In the genomic region with DNA sequence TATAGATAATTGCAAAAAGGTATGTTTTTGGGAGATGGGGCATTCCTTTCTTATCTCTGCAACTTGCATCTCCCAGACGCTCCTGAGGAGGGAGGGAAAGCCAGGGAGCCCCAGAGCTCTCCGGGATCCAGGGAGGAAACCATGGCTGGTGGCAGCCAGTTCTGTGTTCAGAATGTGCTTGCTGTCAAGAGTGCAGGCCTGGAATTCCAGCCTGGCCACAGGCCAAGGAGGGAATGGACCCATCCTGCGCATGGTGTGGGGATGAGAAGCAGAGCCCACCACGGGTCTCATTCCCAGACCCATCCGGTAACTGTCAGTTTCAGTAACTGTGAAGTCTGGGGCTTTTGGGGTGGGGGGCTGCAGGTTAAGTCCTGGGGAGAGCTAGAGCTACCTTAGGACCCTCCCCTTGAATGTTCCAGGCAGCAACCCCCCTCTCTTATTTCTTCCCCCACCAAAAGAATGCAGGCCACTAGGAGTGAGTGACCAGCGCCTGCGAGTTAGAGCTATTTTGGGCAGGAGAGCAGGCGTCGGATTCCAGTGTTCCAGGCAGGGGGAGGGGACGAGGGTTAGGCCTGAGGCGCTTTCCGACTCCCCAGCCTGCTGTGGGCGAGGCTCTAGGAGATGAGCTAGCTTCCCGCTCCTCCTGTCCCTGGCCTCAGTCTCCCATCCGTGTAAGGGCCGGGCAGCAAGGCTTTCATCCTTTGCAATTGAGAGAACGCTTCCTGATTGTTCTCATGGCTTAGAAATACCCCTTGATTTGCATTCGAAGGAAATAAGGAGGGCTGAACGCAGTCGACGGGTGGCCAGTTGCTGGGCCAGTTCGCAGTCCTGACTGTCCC, we compare ENCODE assay signal across 1 cellular context.
TF ChIP-seq lines count a peak whose summit lies in the region.

No MANE protein-coding gene starts in this region.

TF ChIP-seq in K562, 482 proteins besides CTCF, POLR2A, EP300 and RAD21 (continued from another document and continues in another):
- TF ChIP-seq, protein P1, sequence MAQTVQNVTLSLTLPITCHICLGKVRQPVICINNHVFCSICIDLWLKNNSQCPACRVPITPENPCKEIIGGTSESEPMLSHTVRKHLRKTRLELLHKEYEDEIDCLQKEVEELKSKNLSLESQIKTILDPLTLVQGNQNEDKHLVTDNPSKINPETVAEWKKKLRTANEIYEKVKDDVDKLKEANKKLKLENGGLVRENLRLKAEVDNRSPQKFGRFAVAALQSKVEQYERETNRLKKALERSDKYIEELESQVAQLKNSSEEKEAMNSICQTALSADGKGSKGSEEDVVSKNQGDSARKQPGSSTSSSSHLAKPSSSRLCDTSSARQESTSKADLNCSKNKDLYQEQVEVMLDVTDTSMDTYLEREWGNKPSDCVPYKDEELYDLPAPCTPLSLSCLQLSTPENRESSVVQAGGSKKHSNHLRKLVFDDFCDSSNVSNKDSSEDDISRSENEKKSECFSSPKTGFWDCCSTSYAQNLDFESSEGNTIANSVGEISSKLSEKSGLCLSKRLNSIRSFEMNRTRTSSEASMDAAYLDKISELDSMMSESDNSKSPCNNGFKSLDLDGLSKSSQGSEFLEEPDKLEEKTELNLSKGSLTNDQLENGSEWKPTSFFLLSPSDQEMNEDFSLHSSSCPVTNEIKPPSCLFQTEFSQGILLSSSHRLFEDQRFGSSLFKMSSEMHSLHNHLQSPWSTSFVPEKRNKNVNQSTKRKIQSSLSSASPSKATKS (CRISPR knock-in tag; IDR thresholded peaks at IDR 0.05): no peak
- no peak for TF ChIP-seq BACH1 (tag; IDR thresholded peaks at IDR 0.05)
- TF ChIP-seq, protein P2, sequence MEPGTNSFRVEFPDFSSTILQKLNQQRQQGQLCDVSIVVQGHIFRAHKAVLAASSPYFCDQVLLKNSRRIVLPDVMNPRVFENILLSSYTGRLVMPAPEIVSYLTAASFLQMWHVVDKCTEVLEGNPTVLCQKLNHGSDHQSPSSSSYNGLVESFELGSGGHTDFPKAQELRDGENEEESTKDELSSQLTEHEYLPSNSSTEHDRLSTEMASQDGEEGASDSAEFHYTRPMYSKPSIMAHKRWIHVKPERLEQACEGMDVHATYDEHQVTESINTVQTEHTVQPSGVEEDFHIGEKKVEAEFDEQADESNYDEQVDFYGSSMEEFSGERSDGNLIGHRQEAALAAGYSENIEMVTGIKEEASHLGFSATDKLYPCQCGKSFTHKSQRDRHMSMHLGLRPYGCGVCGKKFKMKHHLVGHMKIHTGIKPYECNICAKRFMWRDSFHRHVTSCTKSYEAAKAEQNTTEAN (CRISPR knock-in tag; IDR thresholded peaks at IDR 0.05): no peak
- TF ChIP-seq NR2F6 (CRISPR knock-in tag; IDR thresholded peaks at IDR 0.05): no peak
- no peak for TF ChIP-seq NONO (IDR thresholded peaks at IDR 0.05; ENCODE audit: low read depth in 2 of 2, low read length in 1 of 2)
- TF ChIP-seq FOXK1 (CRISPR knock-in tag; IDR thresholded peaks at IDR 0.05; ENCODE audit: borderline replicate concordance): no peak
- no peak for TF ChIP-seq ZNF197 (CRISPR knock-in tag; IDR thresholded peaks at IDR 0.05; ENCODE audit: low read depth)
- no peak for TF ChIP-seq LARP7 (IDR thresholded peaks at IDR 0.05)
- no peak for TF ChIP-seq FOXJ3 (CRISPR knock-in tag; IDR thresholded peaks at IDR 0.05)
- no peak for TF ChIP-seq ZNF436 (CRISPR knock-in tag; IDR thresholded peaks at IDR 0.05)
- no peak for TF ChIP-seq CC2D1A (IDR thresholded peaks at IDR 0.05)
- TF ChIP-seq NFRKB (IDR thresholded peaks at IDR 0.05; ENCODE audit: low read depth): peak; percentile 60; the same call in 1 of the 2 replicates
- TF ChIP-seq, protein P3, sequence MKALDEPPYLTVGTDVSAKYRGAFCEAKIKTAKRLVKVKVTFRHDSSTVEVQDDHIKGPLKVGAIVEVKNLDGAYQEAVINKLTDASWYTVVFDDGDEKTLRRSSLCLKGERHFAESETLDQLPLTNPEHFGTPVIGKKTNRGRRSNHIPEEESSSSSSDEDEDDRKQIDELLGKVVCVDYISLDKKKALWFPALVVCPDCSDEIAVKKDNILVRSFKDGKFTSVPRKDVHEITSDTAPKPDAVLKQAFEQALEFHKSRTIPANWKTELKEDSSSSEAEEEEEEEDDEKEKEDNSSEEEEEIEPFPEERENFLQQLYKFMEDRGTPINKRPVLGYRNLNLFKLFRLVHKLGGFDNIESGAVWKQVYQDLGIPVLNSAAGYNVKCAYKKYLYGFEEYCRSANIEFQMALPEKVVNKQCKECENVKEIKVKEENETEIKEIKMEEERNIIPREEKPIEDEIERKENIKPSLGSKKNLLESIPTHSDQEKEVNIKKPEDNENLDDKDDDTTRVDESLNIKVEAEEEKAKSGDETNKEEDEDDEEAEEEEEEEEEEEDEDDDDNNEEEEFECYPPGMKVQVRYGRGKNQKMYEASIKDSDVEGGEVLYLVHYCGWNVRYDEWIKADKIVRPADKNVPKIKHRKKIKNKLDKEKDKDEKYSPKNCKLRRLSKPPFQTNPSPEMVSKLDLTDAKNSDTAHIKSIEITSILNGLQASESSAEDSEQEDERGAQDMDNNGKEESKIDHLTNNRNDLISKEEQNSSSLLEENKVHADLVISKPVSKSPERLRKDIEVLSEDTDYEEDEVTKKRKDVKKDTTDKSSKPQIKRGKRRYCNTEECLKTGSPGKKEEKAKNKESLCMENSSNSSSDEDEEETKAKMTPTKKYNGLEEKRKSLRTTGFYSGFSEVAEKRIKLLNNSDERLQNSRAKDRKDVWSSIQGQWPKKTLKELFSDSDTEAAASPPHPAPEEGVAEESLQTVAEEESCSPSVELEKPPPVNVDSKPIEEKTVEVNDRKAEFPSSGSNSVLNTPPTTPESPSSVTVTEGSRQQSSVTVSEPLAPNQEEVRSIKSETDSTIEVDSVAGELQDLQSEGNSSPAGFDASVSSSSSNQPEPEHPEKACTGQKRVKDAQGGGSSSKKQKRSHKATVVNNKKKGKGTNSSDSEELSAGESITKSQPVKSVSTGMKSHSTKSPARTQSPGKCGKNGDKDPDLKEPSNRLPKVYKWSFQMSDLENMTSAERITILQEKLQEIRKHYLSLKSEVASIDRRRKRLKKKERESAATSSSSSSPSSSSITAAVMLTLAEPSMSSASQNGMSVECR (CRISPR knock-in tag; IDR thresholded peaks at IDR 0.05): no peak
- no peak for TF ChIP-seq BCL6 (CRISPR knock-in tag; IDR thresholded peaks at IDR 0.05)
- TF ChIP-seq, protein P4, sequence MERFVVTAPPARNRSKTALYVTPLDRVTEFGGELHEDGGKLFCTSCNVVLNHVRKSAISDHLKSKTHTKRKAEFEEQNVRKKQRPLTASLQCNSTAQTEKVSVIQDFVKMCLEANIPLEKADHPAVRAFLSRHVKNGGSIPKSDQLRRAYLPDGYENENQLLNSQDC (CRISPR knock-in tag; IDR thresholded peaks at IDR 0.05): no peak
- no peak for TF ChIP-seq RFX5 (IDR thresholded peaks at IDR 0.05; ENCODE audit: low read depth, low read length)
- no peak for TF ChIP-seq ZNF584 (CRISPR knock-in tag; IDR thresholded peaks at IDR 0.05; ENCODE audit: low read depth)
- no peak for TF ChIP-seq CREM (IDR thresholded peaks at IDR 0.05; ENCODE audit: low read depth)
- TF ChIP-seq, protein P5, sequence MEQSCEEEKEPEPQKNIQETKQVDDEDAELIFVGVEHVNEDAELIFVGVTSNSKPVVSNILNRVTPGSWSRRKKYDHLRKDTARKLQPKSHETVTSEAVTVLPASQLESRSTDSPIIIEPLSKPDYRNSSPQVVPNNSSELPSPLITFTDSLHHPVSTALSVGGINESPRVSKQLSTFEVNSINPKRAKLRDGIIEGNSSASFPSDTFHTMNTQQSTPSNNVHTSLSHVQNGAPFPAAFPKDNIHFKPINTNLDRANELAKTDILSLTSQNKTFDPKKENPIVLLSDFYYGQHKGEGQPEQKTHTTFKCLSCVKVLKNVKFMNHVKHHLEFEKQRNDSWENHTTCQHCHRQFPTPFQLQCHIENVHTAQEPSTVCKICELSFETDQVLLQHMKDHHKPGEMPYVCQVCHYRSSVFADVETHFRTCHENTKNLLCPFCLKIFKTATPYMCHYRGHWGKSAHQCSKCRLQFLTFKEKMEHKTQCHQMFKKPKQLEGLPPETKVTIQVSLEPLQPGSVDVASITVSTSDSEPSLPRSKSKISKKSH (CRISPR knock-in tag; IDR thresholded peaks at IDR 0.05): no peak
- no peak for TF ChIP-seq SRSF1 (IDR thresholded peaks at IDR 0.05; ENCODE audit: low read depth, low read length)
- TF ChIP-seq TBL1XR1 (IDR thresholded peaks at IDR 0.05; ENCODE audit: low read length in 2 of 2): no peak
- no peak for TF ChIP-seq ZNF311 (CRISPR knock-in tag; IDR thresholded peaks at IDR 0.05)
- TF ChIP-seq CHD1 (IDR thresholded peaks at IDR 0.05; ENCODE audit: low read length): no peak
- TF ChIP-seq SMAD2 (IDR thresholded peaks at IDR 0.05; ENCODE audit: low read depth, low read length): no peak
- no peak for TF ChIP-seq SUPT5H (IDR thresholded peaks at IDR 0.05)
- no peak for TF ChIP-seq SRF (CRISPR knock-in tag; IDR thresholded peaks at IDR 0.05)
- TF ChIP-seq RBM39 (optimal IDR thresholded peaks at IDR 0.05; ENCODE audit: low read depth, low read length): no peak
- TF ChIP-seq E2F3 (CRISPR knock-in tag; IDR thresholded peaks at IDR 0.05): 0 out of 2 replicates have a peak, but pooled peaks have one; percentile 46
- no peak for TF ChIP-seq CCNT2 (IDR thresholded peaks at IDR 0.05; ENCODE audit: borderline replicate concordance, extremely low read depth, insufficient read length, low read depth, low read length)
- TF ChIP-seq SMARCA5 (IDR thresholded peaks at IDR 0.05): no peak
- no peak for TF ChIP-seq ZNF551 (CRISPR knock-in tag; IDR thresholded peaks at IDR 0.05)
- TF ChIP-seq HDGF (IDR thresholded peaks at IDR 0.05): no peak
- TF ChIP-seq RB1 (IDR thresholded peaks at IDR 0.05; ENCODE audit: low read depth): no peak
- TF ChIP-seq GABPA (tag; conservative IDR thresholded peaks at IDR 0.05; ENCODE audit: low read depth): no peak
- TF ChIP-seq ZC3H4 (CRISPR knock-in tag; IDR thresholded peaks at IDR 0.05; ENCODE audit: borderline replicate concordance): no peak
- no peak for TF ChIP-seq HIVEP1 (CRISPR knock-in tag; IDR thresholded peaks at IDR 0.05)
- TF ChIP-seq, protein P6, sequence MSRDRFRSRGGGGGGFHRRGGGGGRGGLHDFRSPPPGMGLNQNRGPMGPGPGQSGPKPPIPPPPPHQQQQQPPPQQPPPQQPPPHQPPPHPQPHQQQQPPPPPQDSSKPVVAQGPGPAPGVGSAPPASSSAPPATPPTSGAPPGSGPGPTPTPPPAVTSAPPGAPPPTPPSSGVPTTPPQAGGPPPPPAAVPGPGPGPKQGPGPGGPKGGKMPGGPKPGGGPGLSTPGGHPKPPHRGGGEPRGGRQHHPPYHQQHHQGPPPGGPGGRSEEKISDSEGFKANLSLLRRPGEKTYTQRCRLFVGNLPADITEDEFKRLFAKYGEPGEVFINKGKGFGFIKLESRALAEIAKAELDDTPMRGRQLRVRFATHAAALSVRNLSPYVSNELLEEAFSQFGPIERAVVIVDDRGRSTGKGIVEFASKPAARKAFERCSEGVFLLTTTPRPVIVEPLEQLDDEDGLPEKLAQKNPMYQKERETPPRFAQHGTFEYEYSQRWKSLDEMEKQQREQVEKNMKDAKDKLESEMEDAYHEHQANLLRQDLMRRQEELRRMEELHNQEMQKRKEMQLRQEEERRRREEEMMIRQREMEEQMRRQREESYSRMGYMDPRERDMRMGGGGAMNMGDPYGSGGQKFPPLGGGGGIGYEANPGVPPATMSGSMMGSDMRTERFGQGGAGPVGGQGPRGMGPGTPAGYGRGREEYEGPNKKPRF (IDR thresholded peaks at IDR 0.05; ENCODE audit: low read depth, low read length): no peak
- TF ChIP-seq MTA3 (IDR thresholded peaks at IDR 0.05; ENCODE audit: borderline replicate concordance): 0 out of 2 replicates have a peak, but pooled peaks have one; percentile 6
- no peak for TF ChIP-seq EZH2 (IDR thresholded peaks at IDR 0.05; ENCODE audit: borderline replicate concordance, low read depth, low read length)
- TF ChIP-seq DACH1 (IDR thresholded peaks at IDR 0.05; ENCODE audit: partially characterized antibody): no peak
- TF ChIP-seq ZNF124 (CRISPR knock-in tag; IDR thresholded peaks at IDR 0.05): no peak
- TF ChIP-seq JUND (IDR thresholded peaks at IDR 0.05; ENCODE audit: borderline replicate concordance, low read depth, low read length): no peak
- TF ChIP-seq JUND (tag; IDR thresholded peaks at IDR 0.05; ENCODE audit: borderline replicate concordance, low read depth, low read length): no peak
- no peak for TF ChIP-seq NRF1 (conservative IDR thresholded peaks at IDR 0.05 in 1 of 2, IDR thresholded peaks at IDR 0.05 in 1 of 2)
- TF ChIP-seq CHD4 (IDR thresholded peaks at IDR 0.05; ENCODE audit: insufficient read depth, insufficient replicate concordance, low read depth, low read length, poor library complexity, severe bottlenecking): no peak
- no peak for TF ChIP-seq SMAD1 (IDR thresholded peaks at IDR 0.05; ENCODE audit: low read depth, low read length, partially characterized antibody)
- TF ChIP-seq, protein P7, sequence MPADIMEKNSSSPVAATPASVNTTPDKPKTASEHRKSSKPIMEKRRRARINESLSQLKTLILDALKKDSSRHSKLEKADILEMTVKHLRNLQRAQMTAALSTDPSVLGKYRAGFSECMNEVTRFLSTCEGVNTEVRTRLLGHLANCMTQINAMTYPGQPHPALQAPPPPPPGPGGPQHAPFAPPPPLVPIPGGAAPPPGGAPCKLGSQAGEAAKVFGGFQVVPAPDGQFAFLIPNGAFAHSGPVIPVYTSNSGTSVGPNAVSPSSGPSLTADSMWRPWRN (IDR thresholded peaks at IDR 0.05; ENCODE audit: low read depth): no peak
- no peak for TF ChIP-seq TCF7L2 (IDR thresholded peaks at IDR 0.05; ENCODE audit: low read depth, low read length)
- TF ChIP-seq HOXB6 (CRISPR knock-in tag; IDR thresholded peaks at IDR 0.05; ENCODE audit: borderline replicate concordance): no peak
- TF ChIP-seq ZNF274 (IDR thresholded peaks at IDR 0.05; ENCODE audit: borderline replicate concordance, low read depth, low read length): no peak
- no peak for TF ChIP-seq ZBTB7A (IDR thresholded peaks at IDR 0.05; ENCODE audit: borderline replicate concordance, control insufficient read depth, low read depth, low read length)
- TF ChIP-seq ZNF431 (CRISPR knock-in tag; IDR thresholded peaks at IDR 0.05): no peak
- TF ChIP-seq NR1H2 (CRISPR knock-in tag; IDR thresholded peaks at IDR 0.05): no peak
- no peak for TF ChIP-seq ZNF695 (CRISPR knock-in tag; IDR thresholded peaks at IDR 0.05)
- TF ChIP-seq, protein P8, sequence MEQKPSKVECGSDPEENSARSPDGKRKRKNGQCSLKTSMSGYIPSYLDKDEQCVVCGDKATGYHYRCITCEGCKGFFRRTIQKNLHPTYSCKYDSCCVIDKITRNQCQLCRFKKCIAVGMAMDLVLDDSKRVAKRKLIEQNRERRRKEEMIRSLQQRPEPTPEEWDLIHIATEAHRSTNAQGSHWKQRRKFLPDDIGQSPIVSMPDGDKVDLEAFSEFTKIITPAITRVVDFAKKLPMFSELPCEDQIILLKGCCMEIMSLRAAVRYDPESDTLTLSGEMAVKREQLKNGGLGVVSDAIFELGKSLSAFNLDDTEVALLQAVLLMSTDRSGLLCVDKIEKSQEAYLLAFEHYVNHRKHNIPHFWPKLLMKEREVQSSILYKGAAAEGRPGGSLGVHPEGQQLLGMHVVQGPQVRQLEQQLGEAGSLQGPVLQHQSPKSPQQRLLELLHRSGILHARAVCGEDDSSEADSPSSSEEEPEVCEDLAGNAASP (IDR thresholded peaks at IDR 0.05): no peak
- no peak for TF ChIP-seq ZNF583 (CRISPR knock-in tag; IDR thresholded peaks at IDR 0.05)
- TF ChIP-seq ETV1 (tag; conservative IDR thresholded peaks at IDR 0.05; ENCODE audit: low read depth): 0 out of 2 replicates have a peak, but pooled peaks have one; percentile 10
- TF ChIP-seq ZBTB1 (CRISPR knock-in tag; IDR thresholded peaks at IDR 0.05; ENCODE audit: borderline replicate concordance, low read depth): no peak
- TF ChIP-seq ZNF561 (CRISPR knock-in tag; conservative IDR thresholded peaks at IDR 0.05): no peak
- TF ChIP-seq SIRT6 (IDR thresholded peaks at IDR 0.05; ENCODE audit: low read depth, low read length): no peak
